ENCODE assay signal across 5 cellular contexts in genomic region chr2:57703407-57703806, GRCh38.
"Had no signal": no experiment of that assay in that cellular context is flagged by ENCODE, and none has a peak within 500 bp of the region (broad histone marks: within the 10 kb centered on the region; RNA-seq: fewer than 3 reads in every experiment).

No MANE protein-coding gene starts in this region.

- H2AFZ ChIP-seq: GM23248 had no signal

- H3K27ac ChIP-seq: GM23248 had no signal

- H3K4me3 ChIP-seq: GM23248 had no signal

- DNase-seq: GM23248, GOT3, H9, HCEC 1CT, IMR-90 had no signal

- H3K9ac ChIP-seq: GM23248 had no signal
